In genomic region chr17:37429039-37429438, GRCh38 we compare ENCODE assay signal across 30 cellular contexts. TPM values are rescaled to one million over a fixed set of nuclear protein-coding genes. Genes with fewer than 3 reads are reported as not detected.
DNase-seq lines count a peak whose midpoint lies in the region; ATAC-seq and TF ChIP-seq lines count a peak whose summit lies in the region.
"Had no signal": no experiment of that assay in that cellular context is flagged by ENCODE, and none has a peak within 500 bp of the region (broad histone marks: within the 10 kb centered on the region; RNA-seq: fewer than 3 reads in every experiment).

No MANE protein-coding gene starts in this region.

- no peak overlapping the region for H3K4me3 Mint-ChIP-seq in MCF 10A (ENCODE audit: unreplicated experiment)
- H3K4me3 Mint-ChIP-seq in activated CD8-positive, alpha-beta T cell treated with anti-CD3 and anti-CD28 coated beads for 36 hours: no peak overlapping the region
- no peak overlapping the region for H3K4me3 Mint-ChIP-seq in stimulated activated naive CD8-positive, alpha-beta T cell treated with anti-CD3 and anti-CD28 coated beads, Interleukin-15, amount 100 ng/mL, for 72 hours
- H3K4me3 Mint-ChIP-seq: nephron progenitor cell had no signal

- H3K9me3 Mint-ChIP-seq in MCF 10A (ENCODE audit: unreplicated experiment): no peaks in the 10 kb centered on the region
- no peaks in the 10 kb centered on the region for H3K9me3 Mint-ChIP-seq in activated CD8-positive, alpha-beta T cell treated with anti-CD3 and anti-CD28 coated beads for 36 hours
- no peaks in the 10 kb centered on the region for H3K9me3 Mint-ChIP-seq in stimulated activated naive CD8-positive, alpha-beta T cell treated with anti-CD3 and anti-CD28 coated beads, Interleukin-15, amount 100 ng/mL, for 72 hours
- H3K9me3 Mint-ChIP-seq: activated T-cell treated with anti-CD3 and anti-CD28 coated beads, Interleukin-2, amount 50 U/mL, for 72 hours; nephron progenitor cell had no signal

- TF ChIP-seq POLR2A in breast epithelium (IDR thresholded peaks at IDR 0.05) (no peak), esophagus squamous epithelium (IDR thresholded peaks at IDR 0.05) (no peak)

- intact Hi-C loops in MCF 10A (cut with micrococcal nuclease) (no loop called here), breast epithelium (cut with DNase I; ENCODE audit: low total_unique reads) (no loop called here), esophagus squamous epithelium (cut with DNase I) (no loop called here)
- intact Hi-C loops in activated CD8-positive, alpha-beta T cell treated with anti-CD3 and anti-CD28 coated beads for 36 hours (cut with micrococcal nuclease): no loop called here

- BruUV-seq in MCF 10A (replicated peaks; lab: Mats Ljungman, UMichigan): no TSS peak

- CTCF ChIA-PET in MCF 10A (lab: Yijun Ruan, JAX): interaction anchor here (1.4 kb wide), 1 partner anchor 10 kb away, joined by 5 read pairs; no protein-coding TSS in a partner anchor
- CTCF ChIA-PET in activated CD8-positive, alpha-beta T cell treated with anti-CD3 and anti-CD28 coated beads for 36 hours (lab: Charles Lee): interaction anchor here (1.4 kb wide), 1 partner anchor 24 kb away, joined by 6 read pairs; no protein-coding TSS in a partner anchor

- H3K27me3 ChIP-seq in breast epithelium (no peaks in the 10 kb centered on the region), esophagus squamous epithelium (no peaks in the 10 kb centered on the region)
- H3K27me3 ChIP-seq: pancreas, Peyer's patch, spleen had no signal

- peaks cover 10% of the 10 kb centered on the region for H3K4me1 Mint-ChIP-seq in MCF 10A (ENCODE audit: insufficient read depth, unreplicated experiment)
- peaks cover 34% of the 10 kb centered on the region for H3K4me1 Mint-ChIP-seq in activated CD8-positive, alpha-beta T cell treated with anti-CD3 and anti-CD28 coated beads for 36 hours (ENCODE audit: low read depth)
- H3K4me1 Mint-ChIP-seq in stimulated activated naive CD8-positive, alpha-beta T cell treated with anti-CD3 and anti-CD28 coated beads, Interleukin-15, amount 100 ng/mL, for 72 hours: peaks cover 33% of the 10 kb centered on the region
- H3K4me1 Mint-ChIP-seq: nephron progenitor cell had no signal

- DNase-seq in MCF 10A (ENCODE audit: unreplicated experiment) (no peak), breast epithelium (ENCODE audit: low spot score in 2 of 2) (no peak), esophagus squamous epithelium (lab: John Stamatoyannopoulos, UW) (no peak), T1000 (lab: John Stamatoyannopoulos, UW) (no peak), amygdala (lab: John Stamatoyannopoulos, UW) (no peak)
- no peak for DNase-seq in activated CD8-positive, alpha-beta T cell treated with anti-CD3 and anti-CD28 coated beads for 36 hours
- DNase-seq in stimulated activated naive CD8-positive, alpha-beta T cell treated with anti-CD3 and anti-CD28 coated beads, Interleukin-15, amount 100 ng/mL, for 72 hours: no peak
- DNase-seq: activated T-cell treated with anti-CD3 and anti-CD28 coated beads, Interleukin-2, amount 50 U/mL, for 72 hours; C1 segment of cervical spinal cord; COR-L47; dermis blood vessel endothelial cell; islet precursor cell; MM.1S; NCI-H1417; NCI-H2029 treated with DMSO at 0.1 percent for 48 hours; NCI-H226; NCI-H69; nephron progenitor cell; pancreas; Peyer's patch; right cardiac atrium; spleen; stimulated activated CD4-positive, alpha-beta T cell treated with anti-CD3 and anti-CD28 coated beads, Interleukin-2, amount 100 ng/mL, for 48 hours had no signal

- H3K27ac ChIP-seq in breast epithelium (no peak overlapping the region), esophagus squamous epithelium (peak overlapping the region in 3 of 4 donors; percentile 78 to 89 (median 85))
- H3K27ac ChIP-seq: pancreas, Peyer's patch, spleen had no signal

- POLR2A ChIA-PET in MCF 10A (lab: Yijun Ruan, JAX): interaction anchor here (2.0 to 9.3 kb wide), 5 partner anchors 21 to 68 kb away, joined by 7 to 130 read pairs (median 31); partner anchors contain the start of genes ACACA, DUSP14 and TADA2A
- POLR2A ChIA-PET in activated CD8-positive, alpha-beta T cell treated with anti-CD3 and anti-CD28 coated beads for 36 hours (lab: Charles Lee): interaction anchor here (0.6 to 1.5 kb wide), 2 partner anchors 21 to 72 kb away, joined by 5 to 14 read pairs; partner anchors contain the start of gene TADA2A

- H3K36me3 Mint-ChIP-seq in MCF 10A (ENCODE audit: insufficient read depth, unreplicated experiment): peaks cover 62% of the 10 kb centered on the region
- peaks cover 53% of the 10 kb centered on the region for H3K36me3 Mint-ChIP-seq in activated CD8-positive, alpha-beta T cell treated with anti-CD3 and anti-CD28 coated beads for 36 hours (ENCODE audit: low read depth)

- WGBS in esophagus squamous epithelium, 2 donors: 85 to 94% methylated on average over 3 of the region's 3 CpGs

- no peak for ATAC-seq in activated CD8-positive, alpha-beta T cell treated with anti-CD3 and anti-CD28 coated beads for 36 hours
- no peak for ATAC-seq in stimulated activated naive CD8-positive, alpha-beta T cell treated with anti-CD3 and anti-CD28 coated beads, Interleukin-15, amount 100 ng/mL, for 72 hours
- ATAC-seq in GM19328 (IDR thresholded peaks at IDR 0.05; ENCODE audit: unreplicated experiment): no peak
- ATAC-seq: activated T-cell treated with anti-CD3 and anti-CD28 coated beads, Interleukin-2, amount 50 U/mL, for 72 hours; pancreas; right cardiac atrium had no signal

- H3K4me3 ChIP-seq in breast epithelium (no peak overlapping the region), esophagus squamous epithelium (no peak overlapping the region)
- H3K4me3 ChIP-seq: pancreas, Peyer's patch, spleen had no signal

- TF ChIP-seq CTCF in MCF 10A (IDR thresholded peaks at IDR 0.05; ENCODE audit: unreplicated experiment) (no peak), breast epithelium (IDR thresholded peaks at IDR 0.05) (no peak), esophagus squamous epithelium (IDR thresholded peaks at IDR 0.05) (no peak)
- TF ChIP-seq CTCF in activated CD8-positive, alpha-beta T cell treated with anti-CD3 and anti-CD28 coated beads for 36 hours (IDR thresholded peaks at IDR 0.05): no peak

- no peaks in the 10 kb centered on the region for H3K4me1 ChIP-seq in breast epithelium
- H3K4me1 ChIP-seq in esophagus squamous epithelium: peaks cover 0 to 25% (median 0%) of the 10 kb centered on the region in 3 donors
- H3K4me1 ChIP-seq: pancreas, spleen had no signal

- H3K27me3 Mint-ChIP-seq in MCF 10A (ENCODE audit: insufficient read depth, unreplicated experiment): no peaks in the 10 kb centered on the region
- no peaks in the 10 kb centered on the region for H3K27me3 Mint-ChIP-seq in activated CD8-positive, alpha-beta T cell treated with anti-CD3 and anti-CD28 coated beads for 36 hours
- H3K27me3 Mint-ChIP-seq in stimulated activated naive CD8-positive, alpha-beta T cell treated with anti-CD3 and anti-CD28 coated beads, Interleukin-15, amount 100 ng/mL, for 72 hours: no peaks in the 10 kb centered on the region
- H3K27me3 Mint-ChIP-seq: activated naive CD8-positive, alpha-beta T cell had no signal

- H3K9me3 ChIP-seq in breast epithelium: no peaks in the 10 kb centered on the region
- H3K9me3 ChIP-seq in esophagus squamous epithelium: no peaks in the 10 kb centered on the region
- H3K9me3 ChIP-seq: pancreas, Peyer's patch, spleen had no signal

- H3K27ac Mint-ChIP-seq in MCF 10A (ENCODE audit: low read depth, unreplicated experiment): peak overlapping the region; percentile 88
- H3K27ac Mint-ChIP-seq in activated CD8-positive, alpha-beta T cell treated with anti-CD3 and anti-CD28 coated beads for 36 hours: peak overlapping the region; percentile 97
- H3K27ac Mint-ChIP-seq in stimulated activated naive CD8-positive, alpha-beta T cell treated with anti-CD3 and anti-CD28 coated beads, Interleukin-15, amount 100 ng/mL, for 72 hours: peak overlapping the region; percentile 27 to 97
- H3K27ac Mint-ChIP-seq: nephron progenitor cell had no signal

- H3K36me3 ChIP-seq in breast epithelium (no peaks in the 10 kb centered on the region), esophagus squamous epithelium (peaks cover 6 to 76% (median 18%) of the 10 kb centered on the region in 3 donors)

RNA-seq across cellular contexts. Expression of gene TADA2A, which starts 22.4 kb away (rescaled TPM):
- total RNA-seq in MCF 10A (2022) (25.3 and 31.3 TPM in 2 replicates), breast epithelium (10 to 100 TPM; 14.7 to 36.1 (median 26.3) TPM), esophagus squamous epithelium (1 to 10 TPM; 6.7 to 8.9 (median 7.6) TPM)
- total RNA-seq in activated CD8-positive, alpha-beta T cell treated with anti-CD3 and anti-CD28 coated beads for 36 hours: 10 to 100 TPM; 31.5 to 36.5 TPM

RNA-seq across cellular contexts. Expression of gene ACACA, which starts 22.4 kb away (rescaled TPM):
- total RNA-seq in MCF 10A (2022) (88.6 and 100 TPM in 2 replicates), breast epithelium (10 to 100 TPM; 32.8 to 46.5 (median 36.1) TPM), esophagus squamous epithelium (10 to 100 TPM; 34.5 to 81.0 (median 55.8) TPM)
- 10 to 100 TPM; 66.0 to 68.2 TPM for total RNA-seq in activated CD8-positive, alpha-beta T cell treated with anti-CD3 and anti-CD28 coated beads for 36 hours

RNA-seq across cellular contexts. Expression of gene C17orf78, which starts 53.3 kb away (rescaled TPM):
- total RNA-seq in MCF 10A (2022) (not detected in 2 replicates), breast epithelium (not detected), esophagus squamous epithelium (not detected)
- total RNA-seq in activated CD8-positive, alpha-beta T cell treated with anti-CD3 and anti-CD28 coated beads for 36 hours: not detected
- total RNA-seq: activated CD8-positive, alpha-beta memory T cell treated with anti-CD3 and anti-CD28 coated beads for 36 hours; activated T-cell treated with anti-CD3 and anti-CD28 coated beads, Interleukin-2, amount 50 U/mL, for 72 hours; dermis blood vessel endothelial cell; glomerular endothelial cell; H4; liver; pancreas; right cardiac atrium; spleen; ureter had no signal

Comparison
In these comparisons a context has a peak if more than half of its experiments do, and no peak if none do; other contexts are left out.
1. H3K27ac ChIP-seq: peak in esophagus squamous epithelium (3 of 4); none in breast epithelium (0 of 2).
2. Peak in every context shown above with its lines, with median percentiles within 50 percentile points of each other: H3K27ac Mint-ChIP-seq.